In the genomic region with DNA sequence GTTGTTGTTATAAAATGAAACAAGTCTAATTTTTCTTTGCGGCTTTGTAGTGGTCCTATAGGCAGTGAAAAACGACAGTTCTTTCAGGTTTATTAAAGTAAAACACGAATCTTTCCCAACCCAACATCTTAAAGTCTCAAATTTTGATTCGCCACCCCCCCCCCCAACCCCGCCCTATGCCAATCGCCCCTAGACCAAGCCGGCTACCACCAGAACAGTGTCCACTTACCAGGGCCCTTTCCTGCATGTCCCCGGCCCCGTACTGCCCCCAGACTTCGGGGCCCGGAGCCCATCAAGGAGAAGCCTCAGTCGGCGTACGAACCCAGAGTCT, we compare ENCODE assay signal across 8 cellular contexts. TPM values are rescaled to one million over a fixed set of nuclear protein-coding genes. Genes with fewer than 3 reads are reported as not detected.
DNase-seq lines count a peak whose midpoint lies in the region; ATAC-seq, FAIRE-seq and TF ChIP-seq lines count a peak whose summit lies in the region.

No MANE protein-coding gene starts in this region.

- TF ChIP-seq CTCF in A673 (conservative IDR thresholded peaks at IDR 0.05; ENCODE audit: low read depth, low read length) = no peak
- no peak for TF ChIP-seq CTCF in MCF 10A (IDR thresholded peaks at IDR 0.05; ENCODE audit: unreplicated experiment)

- intact Hi-C loops in A673 (cut with micrococcal nuclease; ENCODE audit: unreplicated experiment) = no loop called here
- intact Hi-C loops in MCF 10A (cut with micrococcal nuclease) = no loop called here

- no peaks in the 10 kb centered on the region for H3K27me3 Mint-ChIP-seq in MCF 10A (ENCODE audit: insufficient read depth, unreplicated experiment)

- peaks cover 28% of the 10 kb centered on the region for H3K4me1 Mint-ChIP-seq in MCF 10A (ENCODE audit: insufficient read depth, unreplicated experiment)

- H3K27ac Mint-ChIP-seq in MCF 10A (ENCODE audit: low read depth, unreplicated experiment) = peak overlapping the region; percentile 99

- H3K4me3 Mint-ChIP-seq in MCF 10A (ENCODE audit: unreplicated experiment) = peak overlapping the region; percentile 99

- H3K4me1 ChIP-seq in A673 (ENCODE audit: insufficient read depth, low read length, poor library complexity, severe bottlenecking) (peaks cover 11% of the 10 kb centered on the region), muscle layer of colon (ENCODE audit: insufficient read depth, low read length) (peaks cover 33% of the 10 kb centered on the region)

- ATAC-seq in HG02970 (IDR thresholded peaks at IDR 0.05; ENCODE audit: low FRiP score, unreplicated experiment) = peak; percentile 5

- no peaks in the 10 kb centered on the region for H3K27me3 ChIP-seq in A673 (replicated peaks; ENCODE audit: insufficient read depth, low read depth, low read length, poor library complexity)
- H3K27me3 ChIP-seq in muscle layer of colon (ENCODE audit: control insufficient read depth in 1 of 2, insufficient read depth in 2 of 2, low read length in 2 of 2) = no peaks in the 10 kb centered on the region

- peak overlapping the region; percentile 83 for H3K9ac ChIP-seq in muscle layer of colon (ENCODE audit: low read length)

- H3K27ac ChIP-seq in A673 (ENCODE audit: low read depth, low read length, poor library complexity, severe bottlenecking) (peak overlapping the region; percentile 93), muscle layer of colon (ENCODE audit: low read depth, low read length) (peak overlapping the region; percentile 38)

- FAIRE-seq in GM12892 (lab: Jason Lieb, UNC) (no peak), RCC 7860 (lab: Jason Lieb, UNC) (no peak)

- POLR2A ChIA-PET in A673 (lab: Charles Lee; ENCODE audit: low non-redundant PET) = no interaction called here
- POLR2A ChIA-PET in MCF 10A (lab: Yijun Ruan, JAX) = interaction anchor here (0.6 to 9.9 kb wide), 16 partner anchors 8 to 369 kb away, joined by 3 to 202 read pairs (median 5); partner anchors contain the start of genes ADK, AP3M1, PPP3CB and SEC24C

- CTCF ChIA-PET in A673 (lab: Charles Lee) (no interaction called here), MCF 10A (lab: Yijun Ruan, JAX) (interaction anchor here (0.9 kb wide), 1 partner anchor 159 kb away, joined by 3 read pairs; no protein-coding TSS in a partner anchor)

- BruUV-seq in A673 (replicated peaks; lab: Mats Ljungman, UMichigan) (no TSS peak), MCF 10A (replicated peaks; lab: Mats Ljungman, UMichigan) (no TSS peak)

- DNase-seq in A673 (ENCODE audit: low spot score) = no peak
- DNase-seq in MCF 10A (ENCODE audit: unreplicated experiment) = no peak
- no peak for DNase-seq in GM12892 (ENCODE audit: insufficient read length)
- DNase-seq in NCI-H510A (lab: John Stamatoyannopoulos, UW) = no peak
- no peak for DNase-seq in DMS153 (lab: John Stamatoyannopoulos, UW)
- no peak for DNase-seq in RCC 7860 (ENCODE audit: low spot score)

- H3K36me3 Mint-ChIP-seq in MCF 10A (ENCODE audit: insufficient read depth, unreplicated experiment) = peaks cover 59% of the 10 kb centered on the region

- H3K4me3 ChIP-seq in A673 (ENCODE audit: low read depth, low read length, poor library complexity, severe bottlenecking) (peak overlapping the region; percentile 87), muscle layer of colon (ENCODE audit: low read depth in 1 of 2, low read length in 2 of 2) (peak overlapping the region; percentile 22 to 93)

- peaks cover 13% of the 10 kb centered on the region for H3K36me3 ChIP-seq in A673 (ENCODE audit: insufficient read depth, low read length, poor library complexity, severe bottlenecking)
- no peaks in the 10 kb centered on the region for H3K36me3 ChIP-seq in muscle layer of colon (ENCODE audit: insufficient read depth, low read length)

- no peak for TF ChIP-seq POLR2A in GM12892 (IDR thresholded peaks at IDR 0.05; ENCODE audit: low read depth, low read length)

- no peaks in the 10 kb centered on the region for H3K9me3 ChIP-seq in A673 (ENCODE audit: low read depth, low read length, poor library complexity, severe bottlenecking)
- no peaks in the 10 kb centered on the region for H3K9me3 ChIP-seq in muscle layer of colon (ENCODE audit: low read length)

- H3K9me3 Mint-ChIP-seq in MCF 10A (ENCODE audit: unreplicated experiment) = no peaks in the 10 kb centered on the region

RNA-seq across cellular contexts. Expression of gene CHCHD1, which starts 0.3 kb away (rescaled TPM):
- total RNA-seq in A673 (2021) (37.5 and 37.7 TPM in 2 replicates), MCF 10A (2022) (13.1 and 19.5 TPM in 2 replicates)
- 68.6 TPM for polyA plus RNA-seq in GM12892 (2012; ENCODE audit: missing spikeins)

RNA-seq across cellular contexts. Expression of gene ZSWIM8, which starts 3.9 kb away (rescaled TPM):
- total RNA-seq in A673 (2021) (71.3 and 81.1 TPM in 2 replicates), MCF 10A (2022) (84.2 and 112 TPM in 2 replicates)
- polyA plus RNA-seq in GM12892 (2012; ENCODE audit: missing spikeins) = 38.4 TPM

RNA-seq across cellular contexts. Expression of gene NDST2, which starts 29.9 kb away (rescaled TPM):
- 23.1 and 28.9 TPM in 2 replicates for total RNA-seq in A673 (2021)
- 22.9 and 25.2 TPM in 2 replicates for total RNA-seq in MCF 10A (2022)
- 11.6 TPM for polyA plus RNA-seq in GM12892 (2012; ENCODE audit: missing spikeins)

RNA-seq across cellular contexts. Expression of gene SEC24C, which starts 37.3 kb away (rescaled TPM):
- total RNA-seq in A673 (2021) = 71.2 and 74.9 TPM in 2 replicates
- 78.0 and 97.9 TPM in 2 replicates for total RNA-seq in MCF 10A (2022)
- polyA plus RNA-seq in GM12892 (2012; ENCODE audit: missing spikeins) = 51.4 TPM
